In genomic region chr2:130230907-130231306, GRCh38 we compare ENCODE assay signal across 1 cellular context. TPM values are rescaled to one million over a fixed set of nuclear protein-coding genes. Genes with fewer than 3 reads are reported as not detected.
"Had no signal": no experiment of that assay in that cellular context is flagged by ENCODE, and none has a peak within 500 bp of the region (broad histone marks: within the 10 kb centered on the region; RNA-seq: fewer than 3 reads in every experiment).

No MANE protein-coding gene starts in this region.

RNA-seq across cellular contexts. Expression of gene TUBA3E, which starts 32.7 kb away (rescaled TPM):
- total RNA-seq: GM12878 had no signal
- polyA plus RNA-seq: GM12878 had no signal
